Comparison of ENCODE assay signal across 2 cellular contexts in genomic region chr1:27555700-27556424, GRCh38.
TF ChIP-seq lines count a peak whose summit lies in the region.

No MANE protein-coding gene starts in this region.

TF ChIP-seq in liver, 16 proteins besides CTCF, POLR2A, EP300 and RAD21 (continued from another document):
- TF ChIP-seq REST (IDR thresholded peaks at IDR 0.05), result no peak
- TF ChIP-seq FOXA2 (IDR thresholded peaks at IDR 0.05), result no peak
- no peak for TF ChIP-seq SP1 (IDR thresholded peaks at IDR 0.05)
- TF ChIP-seq, protein P1, sequence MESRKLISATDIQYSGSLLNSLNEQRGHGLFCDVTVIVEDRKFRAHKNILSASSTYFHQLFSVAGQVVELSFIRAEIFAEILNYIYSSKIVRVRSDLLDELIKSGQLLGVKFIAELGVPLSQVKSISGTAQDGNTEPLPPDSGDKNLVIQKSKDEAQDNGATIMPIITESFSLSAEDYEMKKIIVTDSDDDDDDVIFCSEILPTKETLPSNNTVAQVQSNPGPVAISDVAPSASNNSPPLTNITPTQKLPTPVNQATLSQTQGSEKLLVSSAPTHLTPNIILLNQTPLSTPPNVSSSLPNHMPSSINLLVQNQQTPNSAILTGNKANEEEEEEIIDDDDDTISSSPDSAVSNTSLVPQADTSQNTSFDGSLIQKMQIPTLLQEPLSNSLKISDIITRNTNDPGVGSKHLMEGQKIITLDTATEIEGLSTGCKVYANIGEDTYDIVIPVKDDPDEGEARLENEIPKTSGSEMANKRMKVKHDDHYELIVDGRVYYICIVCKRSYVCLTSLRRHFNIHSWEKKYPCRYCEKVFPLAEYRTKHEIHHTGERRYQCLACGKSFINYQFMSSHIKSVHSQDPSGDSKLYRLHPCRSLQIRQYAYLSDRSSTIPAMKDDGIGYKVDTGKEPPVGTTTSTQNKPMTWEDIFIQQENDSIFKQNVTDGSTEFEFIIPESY (IDR thresholded peaks at IDR 0.05), result no peak
- TF ChIP-seq HNF4A (conservative IDR thresholded peaks at IDR 0.05), result no peak

TF ChIP-seq in HepG2, 621 proteins besides CTCF, POLR2A, EP300 and RAD21 (continued from another document):
- no peak for TF ChIP-seq FOXO4 (CRISPR knock-in tag; conservative IDR thresholded peaks at IDR 0.05)
- TF ChIP-seq NFE2L2 (IDR thresholded peaks at IDR 0.05; ENCODE audit: low read length), result no peak
- no peak for TF ChIP-seq ZNF83 (CRISPR knock-in tag; IDR thresholded peaks at IDR 0.05; ENCODE audit: borderline replicate concordance)
- no peak for TF ChIP-seq SAFB2 (CRISPR knock-in tag; IDR thresholded peaks at IDR 0.05; ENCODE audit: borderline replicate concordance, low read depth)
- TF ChIP-seq EED (CRISPR knock-in tag; IDR thresholded peaks at IDR 0.05), result no peak
- TF ChIP-seq, protein P1 (CRISPR knock-in tag; IDR thresholded peaks at IDR 0.05), result no peak
- TF ChIP-seq ZNF75D (CRISPR knock-in tag; IDR thresholded peaks at IDR 0.05; ENCODE audit: borderline replicate concordance), result no peak
- no peak for TF ChIP-seq SMARCC2 (IDR thresholded peaks at IDR 0.05)
- TF ChIP-seq TRIM24 (CRISPR knock-in tag; IDR thresholded peaks at IDR 0.05), result no peak
- TF ChIP-seq NONO (IDR thresholded peaks at IDR 0.05), result no peak
- no peak for TF ChIP-seq NONO (CRISPR knock-in tag; conservative IDR thresholded peaks at IDR 0.05)
- TF ChIP-seq ZNF230 (CRISPR knock-in tag; IDR thresholded peaks at IDR 0.05), result no peak
- TF ChIP-seq EEA1 (CRISPR knock-in tag; IDR thresholded peaks at IDR 0.05; ENCODE audit: borderline replicate concordance), result no peak
TF ChIP-seq in HepG2: peak in this region for 0.
